8 cellular contexts compared by ENCODE assay signal in genomic region chrX:100685284-100685996, GRCh38. TPM values are rescaled to one million over a fixed set of nuclear protein-coding genes. Genes with fewer than 3 reads are reported as not detected.
DNase-seq lines count a peak whose midpoint lies in the region; ATAC-seq and TF ChIP-seq lines count a peak whose summit lies in the region.

No MANE protein-coding gene starts in this region.

- H3K9me3 ChIP-seq in Peyer's patch, result no peaks in the 10 kb centered on the region
- H3K9me3 ChIP-seq in upper lobe of right lung, result no peaks in the 10 kb centered on the region

- peaks cover 15% of the 10 kb centered on the region for H3K4me1 Mint-ChIP-seq in activated T-cell treated with anti-CD3 and anti-CD28 coated beads, Interleukin-2, amount 50 U/mL, for 4 hours (ENCODE audit: low read depth)

- H3K27me3 Mint-ChIP-seq in activated T-cell treated with anti-CD3 and anti-CD28 coated beads, Interleukin-2, amount 50 U/mL, for 4 hours (ENCODE audit: low read depth), result no peaks in the 10 kb centered on the region

- H3K27me3 ChIP-seq in KMS-11 (ENCODE audit: insufficient read depth, low read depth) (no peaks in the 10 kb centered on the region), Peyer's patch (no peaks in the 10 kb centered on the region), upper lobe of right lung (no peaks in the 10 kb centered on the region)

- intact Hi-C loops in upper lobe of right lung (cut with DNase I), result loop anchor here (10.0 kb wide), 1 partner anchor 79 kb away; no protein-coding TSS in a partner anchor

- no peaks in the 10 kb centered on the region for H3K36me3 Mint-ChIP-seq in activated T-cell treated with anti-CD3 and anti-CD28 coated beads, Interleukin-2, amount 50 U/mL, for 4 hours (ENCODE audit: insufficient read depth)

- no peaks in the 10 kb centered on the region for H3K79me2 ChIP-seq in KMS-11 (ENCODE audit: insufficient read depth, low read depth)

- peak overlapping the region; percentile 10; the same call in 1 of the 2 replicates for H2AFZ ChIP-seq in KMS-11 (ENCODE audit: low read depth)

- no peak overlapping the region for H3K27ac ChIP-seq in KMS-11
- H3K27ac ChIP-seq in Peyer's patch, result no peak overlapping the region
- no peak overlapping the region for H3K27ac ChIP-seq in upper lobe of right lung

- H3K4me1 ChIP-seq in KMS-11 (ENCODE audit: low read depth, poor library complexity, severe bottlenecking) (no peaks in the 10 kb centered on the region), Peyer's patch (no peaks in the 10 kb centered on the region), upper lobe of right lung (no peaks in the 10 kb centered on the region)

- TF ChIP-seq CTCF in KMS-11 (conservative IDR thresholded peaks at IDR 0.05; ENCODE audit: low read depth, low read length) (peak; percentile 85), Peyer's patch (IDR thresholded peaks at IDR 0.05) (peak; percentile 26 to 99 (median 89)), fibroblast of pulmonary artery (IDR thresholded peaks at IDR 0.05; ENCODE audit: low read length, missing control alignments) (peak; percentile 77), upper lobe of right lung (IDR thresholded peaks at IDR 0.05) (peak; percentile 75)

- H3K9ac ChIP-seq in KMS-11, result no peak overlapping the region

- ATAC-seq in GM21576 (IDR thresholded peaks at IDR 0.05; ENCODE audit: unreplicated experiment) (peak; percentile 65), upper lobe of right lung (peak; percentile 92)
- ATAC-seq in activated T-cell treated with anti-CD3 and anti-CD28 coated beads, Interleukin-2, amount 50 U/mL, for 4 hours, result peak; percentile 66 to 69

- DNase-seq in DMS153 (lab: John Stamatoyannopoulos, UW) (peak; percentile 47), Peyer's patch (peak in 2 of 3 donors; percentile 68 to 89), fibroblast of pulmonary artery (ENCODE audit: low read depth) (peak; percentile 86), nucleus accumbens (lab: John Stamatoyannopoulos, UW) (peak in 50 of 56 donors; percentile 0 to 78 (median 35)), upper lobe of right lung (no peak)
- DNase-seq in activated T-cell treated with anti-CD3 and anti-CD28 coated beads, Interleukin-2, amount 50 U/mL, for 4 hours, result peak; percentile 52

- no peak overlapping the region for H3K4me3 Mint-ChIP-seq in activated T-cell treated with anti-CD3 and anti-CD28 coated beads, Interleukin-2, amount 50 U/mL, for 4 hours

- H3K9me3 Mint-ChIP-seq in activated T-cell treated with anti-CD3 and anti-CD28 coated beads, Interleukin-2, amount 50 U/mL, for 4 hours, result no peaks in the 10 kb centered on the region

- H3K36me3 ChIP-seq in KMS-11 (ENCODE audit: insufficient read depth) (no peaks in the 10 kb centered on the region), Peyer's patch (no peaks in the 10 kb centered on the region), upper lobe of right lung (no peaks in the 10 kb centered on the region)

- peak overlapping the region; percentile 21; the same call in 1 of the 2 replicates for H3K4me2 ChIP-seq in KMS-11

- H3K4me3 ChIP-seq in KMS-11 (IDR thresholded peaks at IDR 0.05; ENCODE audit: insufficient read depth, low read depth, low read length) (no peak overlapping the region), Peyer's patch (no peak overlapping the region), fibroblast of pulmonary artery (replicated peaks; ENCODE audit: low read depth, low read length) (no peak overlapping the region), upper lobe of right lung (no peak overlapping the region)

- no peaks in the 10 kb centered on the region for H4K20me1 ChIP-seq in KMS-11 (ENCODE audit: insufficient read depth)

- TF ChIP-seq POLR2A in Peyer's patch (IDR thresholded peaks at IDR 0.05), result no peak

RNA-seq across cellular contexts. Expression of gene SRPX2, which starts 41.4 kb away (rescaled TPM):
- total RNA-seq in Peyer's patch (10 to 100 TPM in 2 of 4 donors, 1 to 10 TPM in 2; 8.1 to 66.8 (median 11.2) TPM), upper lobe of right lung (39.1 TPM)
- total RNA-seq in activated T-cell treated with anti-CD3 and anti-CD28 coated beads, Interleukin-2, amount 50 U/mL, for 4 hours, result not detected

RNA-seq across cellular contexts. Expression of gene SYTL4, which starts 46.5 kb away (rescaled TPM):
- 100 to 1,000 TPM in 1 of 4 donors, 10 to 100 TPM in 3; 17.7 to 102 (median 31.3) TPM for total RNA-seq in Peyer's patch
- under 1 TPM; 0.08 to 0.13 (median 0.11) TPM for total RNA-seq in activated T-cell treated with anti-CD3 and anti-CD28 coated beads, Interleukin-2, amount 50 U/mL, for 4 hours
- 16.4 TPM for total RNA-seq in upper lobe of right lung

RNA-seq across cellular contexts. Expression of gene TSPAN6, which starts 48.8 kb away (rescaled TPM):
- 10 to 100 TPM; 19.0 to 42.9 (median 29.9) TPM for total RNA-seq in Peyer's patch
- total RNA-seq in activated T-cell treated with anti-CD3 and anti-CD28 coated beads, Interleukin-2, amount 50 U/mL, for 4 hours, result 1 to 10 TPM; 1.7 to 2.2 (median 2.0) TPM
- total RNA-seq in upper lobe of right lung, result 13.9 TPM

Comparison
In these comparisons a context has a peak if more than half of its experiments do, and no peak if none do; other contexts are left out.
1. RNA of gene SRPX2, which starts 41.4 kb away (total RNA-seq): 39.1 TPM in upper lobe of right lung (single experiment) and 8.1 to 66.8 TPM in Peyer's patch; not detected in activated T-cell treated with anti-CD3 and anti-CD28 coated beads, Interleukin-2, amount 50 U/mL, for 4 hours; every median in the first group is over 4 times any median in the second.
2. RNA of gene SYTL4, which starts 46.5 kb away (total RNA-seq): 17.7 to 102 TPM in Peyer's patch and 16.4 TPM in upper lobe of right lung (single experiment); 0.08 to 0.13 TPM in activated T-cell treated with anti-CD3 and anti-CD28 coated beads, Interleukin-2, amount 50 U/mL, for 4 hours; every median in the first group is over 10 times any median in the second.
3. Peak in every context shown above with its lines, with median percentiles within 50 percentile points of each other: ATAC-seq and CTCF ChIP-seq.